In the genomic region with DNA sequence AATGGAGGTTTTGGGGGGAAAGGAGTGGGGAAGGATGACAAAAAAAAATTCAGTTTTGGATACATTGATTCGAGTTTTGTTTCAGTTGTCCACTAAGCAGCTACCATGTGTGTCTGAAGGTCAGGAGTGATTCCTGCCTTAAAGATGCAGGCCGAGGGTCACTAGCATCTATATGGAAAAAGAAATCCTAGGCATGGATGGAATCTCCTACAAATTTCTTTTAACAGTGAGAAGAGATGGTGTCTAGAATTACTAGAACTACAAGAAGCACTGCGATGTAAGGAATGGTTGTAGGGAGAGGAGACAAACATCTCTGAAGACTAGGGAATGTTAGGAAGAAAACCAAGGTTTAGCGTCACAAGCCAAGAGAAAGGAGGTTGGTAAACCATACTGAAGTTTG, we compare ENCODE assay signal across 9 cellular contexts.
"Had no signal": no experiment of that assay in that cellular context is flagged by ENCODE, and none has a peak within 500 bp of the region (broad histone marks: within the 10 kb centered on the region; RNA-seq: fewer than 3 reads in every experiment).

No MANE protein-coding gene starts in this region.

- H3K27ac Mint-ChIP-seq: GM23338, H9, HFFc6 had no signal

- H3K27ac ChIP-seq: GM23248 had no signal

- H3K4me3 ChIP-seq: GM23248, GM23338, HAP-1 had no signal

- H3K9me3 Mint-ChIP-seq: GM23338, H9, HFFc6 had no signal

- H2AFZ ChIP-seq: GM23248, GM23338 had no signal

- H3K36me3 ChIP-seq: HAP-1 had no signal

- ATAC-seq: GM23338, HCT116 had no signal

- H3K4me2 ChIP-seq: GM23338 had no signal

- H3K4me1 ChIP-seq: HAP-1 had no signal

- DNase-seq: GM23248, GOT3, H7, H9, HCEC 1CT, HFFc6 had no signal

- H3K4me3 Mint-ChIP-seq: GM23338, H9, HFFc6 had no signal

- H3K9me3 ChIP-seq: HAP-1 had no signal

- H3K9ac ChIP-seq: GM23248 had no signal
